Comparison of ENCODE assay signal across 25 cellular contexts in genomic region chr13:67966065-67966464, GRCh38.
"Had no signal": no experiment of that assay in that cellular context is flagged by ENCODE, and none has a peak within 500 bp of the region (broad histone marks: within the 10 kb centered on the region; RNA-seq: fewer than 3 reads in every experiment).

No MANE protein-coding gene starts in this region.

- DNase-seq: dermis blood vessel endothelial cell; effector memory CD4-positive, alpha-beta T cell; erythroblast; esophagus squamous epithelium; foreskin melanocyte; hypothalamus; left ventricle myocardium superior; lower lobe of right lung; natural killer cell; right lobe of liver; small intestine; stimulated activated CD4-positive, alpha-beta T cell treated with anti-CD3 and anti-CD28 coated beads, Interleukin-15, amount 100 ng/mL, for 24 hours; stimulated activated CD4-positive, alpha-beta T cell treated with anti-CD3 and anti-CD28 coated beads, Interleukin-2, amount 100 ng/mL, for 48 hours; stimulated activated naive B cell treated with anti-CD40 and anti-IgM and Interleukin-4, amounts not matched to agents 10 μg/mL and 1 μg/mL and 100 μg/mL, for 72 hours; upper lobe of left lung had no signal

- H3K4me1 Mint-ChIP-seq: memory B cell; natural killer cell; stimulated activated naive B cell treated with anti-CD40 and anti-IgM and Interleukin-4, amounts not matched to agents 10 μg/mL and 1 μg/mL and 100 μg/mL, for 72 hours had no signal

- H3K36me3 Mint-ChIP-seq: memory B cell; natural killer cell; stimulated activated naive B cell treated with anti-CD40 and anti-IgM and Interleukin-4, amounts not matched to agents 10 μg/mL and 1 μg/mL and 100 μg/mL, for 72 hours had no signal

- H3K4me3 ChIP-seq: coronary artery, esophagus squamous epithelium, lower lobe of right lung, right lobe of liver, thoracic aorta, tibial nerve, upper lobe of left lung had no signal

- H3K27me3 Mint-ChIP-seq: memory B cell; progenitor cell of endocrine pancreas; stimulated activated naive B cell treated with anti-CD40 and anti-IgM and Interleukin-4, amounts not matched to agents 10 μg/mL and 1 μg/mL and 100 μg/mL, for 72 hours; stimulated activated naive CD8-positive, alpha-beta T cell treated with anti-CD3 and anti-CD28 coated beads, Interleukin-15, Interleukin-2, amounts not matched to agents 100 ng/mL and 50 ng/mL, for 24 hours had no signal

- H3K9me3 Mint-ChIP-seq: stimulated activated naive B cell treated with anti-CD40 and anti-IgM and Interleukin-4, amounts not matched to agents 10 μg/mL and 1 μg/mL and 100 μg/mL, for 72 hours had no signal

- H3K27ac Mint-ChIP-seq: memory B cell; natural killer cell; progenitor cell of endocrine pancreas; stimulated activated naive B cell treated with anti-CD40 and anti-IgM and Interleukin-4, amounts not matched to agents 10 μg/mL and 1 μg/mL and 100 μg/mL, for 72 hours; stimulated activated naive CD8-positive, alpha-beta T cell treated with anti-CD3 and anti-CD28 coated beads, Interleukin-15, Interleukin-2, amounts not matched to agents 100 ng/mL and 50 ng/mL, for 24 hours had no signal

- H3K9ac ChIP-seq: parathyroid adenoma had no signal

- H3K4me3 Mint-ChIP-seq: memory B cell; natural killer cell; stimulated activated naive B cell treated with anti-CD40 and anti-IgM and Interleukin-4, amounts not matched to agents 10 μg/mL and 1 μg/mL and 100 μg/mL, for 72 hours; stimulated activated naive CD8-positive, alpha-beta T cell treated with anti-CD3 and anti-CD28 coated beads, Interleukin-15, Interleukin-2, amounts not matched to agents 100 ng/mL and 50 ng/mL, for 24 hours had no signal

- H3K27me3 ChIP-seq: esophagus squamous epithelium, right lobe of liver, tibial nerve, upper lobe of left lung had no signal

- H2AFZ ChIP-seq: parathyroid adenoma had no signal

- H3K27ac ChIP-seq: coronary artery, esophagus squamous epithelium, lower lobe of right lung, parathyroid adenoma, right lobe of liver, thoracic aorta, tibial nerve, upper lobe of left lung had no signal

- H3K4me1 ChIP-seq: esophagus squamous epithelium, lower lobe of right lung, parathyroid adenoma, right lobe of liver, tibial nerve, upper lobe of left lung had no signal

- H3K9me3 ChIP-seq: esophagus squamous epithelium, lower lobe of right lung, right lobe of liver, thoracic aorta, tibial nerve, upper lobe of left lung had no signal

- H3K36me3 ChIP-seq: esophagus squamous epithelium, lower lobe of right lung, right lobe of liver, thoracic aorta, tibial nerve, upper lobe of left lung had no signal

- H3K79me2 ChIP-seq: parathyroid adenoma had no signal

- ATAC-seq: left ventricle myocardium superior; lower lobe of right lung; natural killer cell; right lobe of liver; stimulated activated naive B cell treated with anti-CD40 and anti-IgM and Interleukin-4, amounts not matched to agents 10 μg/mL and 1 μg/mL and 100 μg/mL, for 72 hours had no signal

- FAIRE-seq: endometrium, keratinocyte, small intestine, urothelium cell line had no signal
